Comparison of ENCODE assay signal across 1 cellular context in the genomic region with DNA sequence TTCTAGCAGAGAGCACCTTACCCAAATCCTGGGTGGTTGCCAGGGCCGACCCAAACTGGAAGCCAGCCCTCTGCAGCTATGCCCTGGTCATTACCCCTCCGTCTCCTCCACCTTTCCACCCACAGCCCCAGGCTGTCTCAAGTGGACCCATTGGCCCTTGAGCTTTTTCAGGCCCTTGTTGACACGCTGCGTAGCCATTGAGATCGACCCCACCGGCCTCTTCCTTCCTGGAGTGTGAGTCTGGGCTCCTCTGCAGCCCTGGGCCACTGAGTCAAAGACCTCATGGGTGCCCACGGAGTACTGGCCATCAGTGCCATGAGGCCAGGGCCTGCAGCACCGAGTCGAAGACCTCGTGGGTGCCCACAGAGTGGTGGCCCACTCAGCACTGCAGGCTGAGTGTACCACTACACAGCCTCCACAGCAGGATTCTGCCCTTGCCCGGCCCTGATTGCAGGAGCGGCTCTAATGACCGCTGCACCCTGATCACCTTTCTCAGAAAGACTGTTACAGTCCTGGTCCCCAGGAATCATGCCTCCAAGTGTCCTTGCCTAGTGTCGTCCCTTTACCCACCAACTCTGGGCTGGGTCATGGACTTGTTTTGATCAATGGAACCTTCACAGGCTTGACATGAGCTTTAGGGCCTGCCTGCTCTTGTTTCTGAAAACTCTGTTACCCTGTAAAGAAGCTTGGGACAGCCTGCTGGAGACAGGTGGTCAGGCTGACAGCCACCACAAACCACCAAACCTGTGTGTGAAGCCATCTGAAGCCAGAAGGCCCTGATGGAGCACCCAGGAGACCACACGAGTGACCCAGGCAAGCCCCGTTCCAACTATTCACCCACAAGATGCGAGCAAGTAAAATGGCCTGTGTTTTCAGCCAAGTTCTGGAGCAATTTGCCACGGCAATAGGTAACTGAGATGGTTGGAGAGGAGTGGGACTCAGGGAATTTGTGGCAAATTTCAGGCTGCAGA.
TF ChIP-seq lines count a peak whose summit lies in the region.

No MANE protein-coding gene starts in this region.

TF ChIP-seq in GM12878, 131 proteins besides CTCF, POLR2A, EP300 and RAD21:
- TF ChIP-seq RUNX3 (IDR thresholded peaks at IDR 0.05; ENCODE audit: low read length), result peak; percentile 40; the same call in 1 of the 2 replicates
- no peak for TF ChIP-seq TCF3 (IDR thresholded peaks at IDR 0.05; ENCODE audit: borderline replicate concordance, insufficient read depth, low read depth, low read length)
TF ChIP-seq in GM12878: peak in this region for 1.
